Comparison of ENCODE assay signal across 8 cellular contexts in genomic region chr3:115146032-115146417, GRCh38.
DNase-seq lines count a peak whose midpoint lies in the region; ATAC-seq lines count a peak whose summit lies in the region.

No MANE protein-coding gene starts in this region.

- no peak for ATAC-seq in GM21723 (IDR thresholded peaks at IDR 0.05; ENCODE audit: unreplicated experiment)

- peak; percentile 45 to 78 for DNase-seq in NCI-H2081 (lab: John Stamatoyannopoulos, UW)
- no peak for DNase-seq in NCI-H2081 treated with DMSO at 0.1 percent for 48 hours (lab: John Stamatoyannopoulos, UW)
- DNase-seq in NCI-H1694 (lab: John Stamatoyannopoulos, UW), result peak; percentile 23
- DNase-seq in T-helper 22 cell (ENCODE audit: low read depth), result peak; percentile 30
- DNase-seq in central memory CD4-positive, alpha-beta T cell, result peak; percentile 65
- DNase-seq in islet precursor cell, result peak; percentile 63
- DNase-seq in stimulated activated CD4-positive, alpha-beta T cell treated with anti-CD3 and anti-CD28 coated beads, Interleukin-12 subunit alpha, Interleukin-12 subunit beta, amount 100 ng/mL, for 4 hours, result peak; percentile 21
